In genomic region chr4:38601244-38601915, GRCh38 we compare ENCODE assay signal across 9 cellular contexts.
DNase-seq lines count a peak whose midpoint lies in the region; ATAC-seq and TF ChIP-seq lines count a peak whose summit lies in the region.
"Had no signal": no experiment of that assay in that cellular context is flagged by ENCODE, and none has a peak within 500 bp of the region (broad histone marks: within the 10 kb centered on the region; RNA-seq: fewer than 3 reads in every experiment).

No MANE protein-coding gene starts in this region.

- no peaks in the 10 kb centered on the region for H3K27me3 ChIP-seq in CD8-positive, alpha-beta T cell (ENCODE audit: insufficient read depth, low read length)
- no peaks in the 10 kb centered on the region for H3K27me3 ChIP-seq in adipocyte (replicated peaks; ENCODE audit: control insufficient read depth, insufficient read depth, low read length)
- no peaks in the 10 kb centered on the region for H3K27me3 ChIP-seq in dorsolateral prefrontal cortex
- no peaks in the 10 kb centered on the region for H3K27me3 ChIP-seq in MG63

- peak overlapping the region; percentile 49 for H3K27ac Mint-ChIP-seq in CD8-positive, alpha-beta T cell
- H3K27ac Mint-ChIP-seq: T-helper 2 cell treated with Interferon-gamma antibody and Interleukin-4, amounts not matched to agents 5 μg/mL and 100 μg/mL, for 36 hours had no signal

- no peak overlapping the region for H3K9ac ChIP-seq in adipocyte (ENCODE audit: low read length)

- H3K4me1 Mint-ChIP-seq in CD8-positive, alpha-beta T cell (ENCODE audit: low read depth), result peaks cover 31% of the 10 kb centered on the region

- H3K4me3 ChIP-seq in CD8-positive, alpha-beta T cell (ENCODE audit: low read depth, low read length), result no peak overlapping the region
- no peak overlapping the region for H3K4me3 ChIP-seq in adipocyte (ENCODE audit: low read length)
- H3K4me3 ChIP-seq in dorsolateral prefrontal cortex, result no peak overlapping the region
- no peak overlapping the region for H3K4me3 ChIP-seq in MG63

- intact Hi-C loops in CD8-positive, alpha-beta T cell (cut with DNase I, micrococcal nuclease), result no loop called here
- intact Hi-C loops in dorsolateral prefrontal cortex (cut with DNase I), result no loop called here

- H3K9me3 Mint-ChIP-seq in CD8-positive, alpha-beta T cell, result no peaks in the 10 kb centered on the region
- H3K9me3 Mint-ChIP-seq: T-helper 2 cell treated with Interferon-gamma antibody and Interleukin-4, amounts not matched to agents 5 μg/mL and 100 μg/mL, for 36 hours had no signal

- POLR2A ChIA-PET in CD8-positive, alpha-beta T cell (lab: Charles Lee), result interaction anchor here (0.7 kb wide), 1 partner anchor 422 kb away, joined by 4 read pairs; no protein-coding TSS in a partner anchor

- H3K27me3 Mint-ChIP-seq in CD8-positive, alpha-beta T cell (ENCODE audit: low read depth), result no peaks in the 10 kb centered on the region

- H3K36me3 Mint-ChIP-seq in CD8-positive, alpha-beta T cell, result no peaks in the 10 kb centered on the region

- H3K4me3 Mint-ChIP-seq in CD8-positive, alpha-beta T cell, result no peak overlapping the region
- H3K4me3 Mint-ChIP-seq: T-helper 2 cell treated with Interferon-gamma antibody and Interleukin-4, amounts not matched to agents 5 μg/mL and 100 μg/mL, for 36 hours had no signal

- no peak for DNase-seq in CD8-positive, alpha-beta T cell
- DNase-seq in MV-4-11 (lab: John Stamatoyannopoulos, UW), result peak; percentile 64
- DNase-seq in adipocyte (ENCODE audit: low read depth), result peak; percentile 62
- peak; percentile 56 for DNase-seq in left lobe of liver (ENCODE audit: low spot score)
- no peak for DNase-seq in dorsolateral prefrontal cortex
- DNase-seq in MG63, result no peak
- DNase-seq in hippocampal formation (lab: John Stamatoyannopoulos, UW), result no peak

- no peak overlapping the region for H3K27ac ChIP-seq in CD8-positive, alpha-beta T cell (ENCODE audit: low read depth, low read length)
- H3K27ac ChIP-seq in dorsolateral prefrontal cortex, result no peak overlapping the region

- CTCF ChIA-PET in CD8-positive, alpha-beta T cell (lab: Charles Lee), result no interaction called here

- no peaks in the 10 kb centered on the region for H3K36me3 ChIP-seq in CD8-positive, alpha-beta T cell (ENCODE audit: insufficient read depth, low read length)
- H3K36me3 ChIP-seq in adipocyte (ENCODE audit: control insufficient read depth, insufficient read depth, low read length, severe bottlenecking) (no peaks in the 10 kb centered on the region), MG63 (no peaks in the 10 kb centered on the region)

- no peaks in the 10 kb centered on the region for H3K9me3 ChIP-seq in CD8-positive, alpha-beta T cell (ENCODE audit: low read length)
- H3K9me3 ChIP-seq in adipocyte (ENCODE audit: control insufficient read depth, low read length) (no peaks in the 10 kb centered on the region), MG63 (no peaks in the 10 kb centered on the region)

- H3K4me1 ChIP-seq in CD8-positive, alpha-beta T cell (ENCODE audit: insufficient read depth, low read length), result peaks cover 13% of the 10 kb centered on the region
- peaks cover 17% of the 10 kb centered on the region for H3K4me1 ChIP-seq in adipocyte (ENCODE audit: control insufficient read depth, insufficient read depth, low read length)

- TF ChIP-seq CTCF in CD8-positive, alpha-beta T cell (IDR thresholded peaks at IDR 0.05), result no peak
- TF ChIP-seq CTCF in dorsolateral prefrontal cortex (IDR thresholded peaks at IDR 0.05 in 54 of 56, conservative IDR thresholded peaks at IDR 0.05 in 2 of 56; ENCODE audit: low read depth in 1 of 56, partially characterized antibody in 56 of 56), result no peak

- ATAC-seq in CD8-positive, alpha-beta T cell, result no peak
- peak; percentile 77 for ATAC-seq in left lobe of liver
- ATAC-seq in HG02759 (IDR thresholded peaks at IDR 0.05; ENCODE audit: unreplicated experiment), result no peak

Comparison
In these comparisons a context has a peak if more than half of its experiments do, and no peak if none do; other contexts are left out.
1. DNase-seq: peak in MV-4-11 (single experiment), adipocyte (single experiment) and left lobe of liver (single experiment); none in CD8-positive, alpha-beta T cell (0 of 7), dorsolateral prefrontal cortex (0 of 10), MG63 (single experiment) and hippocampal formation (0 of 2).